In genomic region chr17:17153071-17153470, GRCh38 we compare ENCODE assay signal across 20 cellular contexts. TPM values are rescaled to one million over a fixed set of nuclear protein-coding genes. Genes with fewer than 3 reads are reported as not detected.
A peak's percentile ranks its signal among the peaks of the same experiment; 100 is the strongest.
DNase-seq lines count a peak whose midpoint lies in the region; ATAC-seq and TF ChIP-seq lines count a peak whose summit lies in the region.
"Had no signal": no experiment of that assay in that cellular context is flagged by ENCODE, and none has a peak within 500 bp of the region (broad histone marks: within the 10 kb centered on the region; RNA-seq: fewer than 3 reads in every experiment).

No MANE protein-coding gene starts in this region.

- H3K4me1 ChIP-seq in CD8-positive, alpha-beta memory T cell (ENCODE audit: insufficient read depth, low read length) = peaks cover 26% of the 10 kb centered on the region
- peaks cover 48 to 57% of the 10 kb centered on the region in 2 donors for H3K4me1 ChIP-seq in gastrocnemius medialis

- peak overlapping the region; percentile 76 for H3K27ac Mint-ChIP-seq in activated CD4-positive, alpha-beta memory T cell treated with anti-CD3 and anti-CD28 coated beads, Interleukin-2, amount 10 ng/mL, durations not matched to agents 7 days and 5 days
- no peak overlapping the region for H3K27ac Mint-ChIP-seq in activated CD4-positive, alpha-beta memory T cell treated with anti-CD3 and anti-CD28 coated beads for 36 hours
- peak overlapping the region in 5 of 8 donors; percentile 73 to 98 (median 88) for H3K27ac Mint-ChIP-seq in CD8-positive, alpha-beta memory T cell
- H3K27ac Mint-ChIP-seq in activated T-helper 1 cell treated with anti-CD3 and anti-CD28 coated beads, Interleukin-12 subunit alpha, Interleukin-12 subunit beta, Interleukin-2, Interleukin-4 antibody, amounts not matched to agents 30 ng/mL and 10 ng/mL and 1 ng/mL, durations not matched to agents 14 hours and 24 hours and 36 hours = peak overlapping the region; percentile 79

- no peaks in the 10 kb centered on the region for H3K9me3 Mint-ChIP-seq in activated CD4-positive, alpha-beta memory T cell treated with anti-CD3 and anti-CD28 coated beads, Interleukin-2, amount 10 ng/mL, durations not matched to agents 7 days and 5 days
- no peaks in the 10 kb centered on the region for H3K9me3 Mint-ChIP-seq in activated CD4-positive, alpha-beta memory T cell treated with anti-CD3 and anti-CD28 coated beads for 36 hours
- no peaks in the 10 kb centered on the region for H3K9me3 Mint-ChIP-seq in CD8-positive, alpha-beta memory T cell
- no peaks in the 10 kb centered on the region for H3K9me3 Mint-ChIP-seq in activated T-helper 1 cell treated with anti-CD3 and anti-CD28 coated beads, Interleukin-12 subunit alpha, Interleukin-12 subunit beta, Interleukin-2, Interleukin-4 antibody, amounts not matched to agents 30 ng/mL and 10 ng/mL and 1 ng/mL, durations not matched to agents 14 hours and 24 hours and 36 hours
- H3K9me3 Mint-ChIP-seq: activated naive CD4-positive, alpha-beta T cell treated with anti-CD3 and anti-CD28 coated beads, Interleukin-2, amount 10 ng/mL, durations not matched to agents 7 days and 5 days; central memory CD8-positive, alpha-beta T cell had no signal

- H3K27me3 ChIP-seq in CD8-positive, alpha-beta memory T cell (ENCODE audit: insufficient read depth, low read length, poor library complexity, severe bottlenecking) = no peaks in the 10 kb centered on the region
- no peaks in the 10 kb centered on the region for H3K27me3 ChIP-seq in gastrocnemius medialis

- no peak overlapping the region for H3K27ac ChIP-seq in CD8-positive, alpha-beta memory T cell (ENCODE audit: low read depth, low read length)
- peak overlapping the region; percentile 89 to 95 (median 92) for H3K27ac ChIP-seq in gastrocnemius medialis
- H3K27ac ChIP-seq: KMS-11 had no signal

- peaks cover 61% of the 10 kb centered on the region for H3K4me1 Mint-ChIP-seq in activated CD4-positive, alpha-beta memory T cell treated with anti-CD3 and anti-CD28 coated beads, Interleukin-2, amount 10 ng/mL, durations not matched to agents 7 days and 5 days
- peaks cover 55% of the 10 kb centered on the region for H3K4me1 Mint-ChIP-seq in activated CD4-positive, alpha-beta memory T cell treated with anti-CD3 and anti-CD28 coated beads for 36 hours (ENCODE audit: low read depth)
- H3K4me1 Mint-ChIP-seq in CD8-positive, alpha-beta memory T cell = peaks cover 27 to 40% (median 32%) of the 10 kb centered on the region in 3 donors
- peaks cover 56% of the 10 kb centered on the region for H3K4me1 Mint-ChIP-seq in activated T-helper 1 cell treated with anti-CD3 and anti-CD28 coated beads, Interleukin-12 subunit alpha, Interleukin-12 subunit beta, Interleukin-2, Interleukin-4 antibody, amounts not matched to agents 30 ng/mL and 10 ng/mL and 1 ng/mL, durations not matched to agents 14 hours and 24 hours and 36 hours (ENCODE audit: low read depth)

- H3K36me3 ChIP-seq in CD8-positive, alpha-beta memory T cell (ENCODE audit: insufficient read depth, low read length) = peaks cover 36% of the 10 kb centered on the region
- peaks cover 0 to 46% of the 10 kb centered on the region in 2 donors for H3K36me3 ChIP-seq in gastrocnemius medialis

- no peak for DNase-seq in activated CD4-positive, alpha-beta memory T cell treated with anti-CD3 and anti-CD28 coated beads, Interleukin-2, amount 10 ng/mL, durations not matched to agents 7 days and 5 days
- no peak for DNase-seq in activated CD4-positive, alpha-beta memory T cell treated with anti-CD3 and anti-CD28 coated beads for 36 hours
- DNase-seq in CD8-positive, alpha-beta memory T cell = no peak
- DNase-seq in activated T-helper 1 cell treated with anti-CD3 and anti-CD28 coated beads, Interleukin-12 subunit alpha, Interleukin-12 subunit beta, Interleukin-2, Interleukin-4 antibody, amounts not matched to agents 30 ng/mL and 10 ng/mL and 1 ng/mL, durations not matched to agents 14 hours and 24 hours and 36 hours (ENCODE audit: low spot score) = no peak
- no peak for DNase-seq in gastrocnemius medialis
- DNase-seq in NCI-H2107 (lab: John Stamatoyannopoulos, UW) = no peak
- no peak for DNase-seq in NCI-H1694 treated with DMSO at 0.1 percent for 48 hours (lab: John Stamatoyannopoulos, UW)
- DNase-seq: activated CD4-positive, alpha-beta T cell treated with anti-CD3 and anti-CD28 coated beads, Interleukin-2, amount 50 U/mL, for 4 hours; GF-D8; hippocampal formation; mucosa of descending colon; MV-4-11; NCI-H1694; NCI-H748 treated with DMSO at 0.1 percent for 48 hours; stimulated activated CD4-positive, alpha-beta T cell treated with anti-CD3 and anti-CD28 coated beads, Interleukin-1b, Interleukin-23, amount 100 ng/mL, for 48 hours; T-helper 1 cell had no signal

- CTCF ChIA-PET in activated CD4-positive, alpha-beta memory T cell treated with anti-CD3 and anti-CD28 coated beads, Interleukin-2, amount 10 ng/mL, durations not matched to agents 7 days and 5 days (lab: Charles Lee) = interaction anchor here (1.4 to 2.0 kb wide), 2 partner anchors 11 to 23 kb away, joined by 3 to 5 read pairs; no protein-coding TSS in a partner anchor
- CTCF ChIA-PET in activated CD4-positive, alpha-beta memory T cell treated with anti-CD3 and anti-CD28 coated beads for 36 hours (lab: Charles Lee) = interaction anchor here (0.7 to 2.4 kb wide), 3 partner anchors 11 to 160 kb away, joined by 3 to 8 read pairs (median 3); no protein-coding TSS in a partner anchor
- CTCF ChIA-PET in CD8-positive, alpha-beta memory T cell (lab: Charles Lee) = interaction anchor here (1.1 to 1.4 kb wide), 3 partner anchors 9 to 12 kb away, joined by 3 read pairs; no protein-coding TSS in a partner anchor

- no peak overlapping the region for H3K4me3 ChIP-seq in CD8-positive, alpha-beta memory T cell (ENCODE audit: low read length)
- no peak overlapping the region for H3K4me3 ChIP-seq in gastrocnemius medialis
- H3K4me3 ChIP-seq: mucosa of descending colon had no signal

- TF ChIP-seq POLR2A in gastrocnemius medialis (IDR thresholded peaks at IDR 0.05) = no peak

- in situ Hi-C loops in gastrocnemius medialis (cut with MboI; ENCODE audit: low sequenced_read_pairs in 4 of 4) = loop anchor here in 1 of 4 donors (10.0 kb wide), 1 partner anchor 158 kb away; no protein-coding TSS in a partner anchor

- TF ChIP-seq CTCF in gastrocnemius medialis (IDR thresholded peaks at IDR 0.05 in 4 of 5, conservative IDR thresholded peaks at IDR 0.05 in 1 of 5) = no peak

- H3K27me3 Mint-ChIP-seq in activated CD4-positive, alpha-beta memory T cell treated with anti-CD3 and anti-CD28 coated beads, Interleukin-2, amount 10 ng/mL, durations not matched to agents 7 days and 5 days = no peaks in the 10 kb centered on the region
- no peaks in the 10 kb centered on the region for H3K27me3 Mint-ChIP-seq in activated CD4-positive, alpha-beta memory T cell treated with anti-CD3 and anti-CD28 coated beads for 36 hours
- no peaks in the 10 kb centered on the region for H3K27me3 Mint-ChIP-seq in CD8-positive, alpha-beta memory T cell
- no peaks in the 10 kb centered on the region for H3K27me3 Mint-ChIP-seq in activated T-helper 1 cell treated with anti-CD3 and anti-CD28 coated beads, Interleukin-12 subunit alpha, Interleukin-12 subunit beta, Interleukin-2, Interleukin-4 antibody, amounts not matched to agents 30 ng/mL and 10 ng/mL and 1 ng/mL, durations not matched to agents 14 hours and 24 hours and 36 hours (ENCODE audit: insufficient read depth)
- H3K27me3 Mint-ChIP-seq: activated naive CD4-positive, alpha-beta T cell treated with anti-CD3 and anti-CD28 coated beads, Interleukin-2, amount 10 ng/mL, durations not matched to agents 7 days and 5 days; central memory CD8-positive, alpha-beta T cell had no signal

- no peak overlapping the region for H3K4me3 Mint-ChIP-seq in activated CD4-positive, alpha-beta memory T cell treated with anti-CD3 and anti-CD28 coated beads, Interleukin-2, amount 10 ng/mL, durations not matched to agents 7 days and 5 days
- H3K4me3 Mint-ChIP-seq in activated CD4-positive, alpha-beta memory T cell treated with anti-CD3 and anti-CD28 coated beads for 36 hours = no peak overlapping the region
- H3K4me3 Mint-ChIP-seq in CD8-positive, alpha-beta memory T cell = peak overlapping the region in 3 of 7 donors; percentile 15 to 65 (median 47)
- no peak overlapping the region for H3K4me3 Mint-ChIP-seq in activated T-helper 1 cell treated with anti-CD3 and anti-CD28 coated beads, Interleukin-12 subunit alpha, Interleukin-12 subunit beta, Interleukin-2, Interleukin-4 antibody, amounts not matched to agents 30 ng/mL and 10 ng/mL and 1 ng/mL, durations not matched to agents 14 hours and 24 hours and 36 hours
- H3K4me3 Mint-ChIP-seq: activated naive CD4-positive, alpha-beta T cell treated with anti-CD3 and anti-CD28 coated beads, Interleukin-2, amount 10 ng/mL, durations not matched to agents 7 days and 5 days had no signal

- intact Hi-C loops in activated CD4-positive, alpha-beta memory T cell treated with anti-CD3 and anti-CD28 coated beads for 36 hours (cut with micrococcal nuclease) = no loop called here
- intact Hi-C loops in activated T-helper 1 cell treated with anti-CD3 and anti-CD28 coated beads, Interleukin-12 subunit alpha, Interleukin-12 subunit beta, Interleukin-2, Interleukin-4 antibody, amounts not matched to agents 30 ng/mL and 10 ng/mL and 1 ng/mL, durations not matched to agents 14 hours and 24 hours and 36 hours (cut with micrococcal nuclease) = no loop called here
- intact Hi-C loops in gastrocnemius medialis (cut with DNase I; ENCODE audit: low total_unique reads) = loop anchor here (2.0 to 5.0 kb wide), 2 partner anchors 84 to 129 kb away; partner anchors contain the start of genes COPS3 and FLCN

- POLR2A ChIA-PET in activated CD4-positive, alpha-beta memory T cell treated with anti-CD3 and anti-CD28 coated beads, Interleukin-2, amount 10 ng/mL, durations not matched to agents 7 days and 5 days (lab: Charles Lee) = interaction anchor here (0.9 to 2.6 kb wide), 6 partner anchors 11 to 83 kb away, joined by 3 to 10 read pairs (median 3); partner anchors contain the start of gene FLCN
- POLR2A ChIA-PET in activated CD4-positive, alpha-beta memory T cell treated with anti-CD3 and anti-CD28 coated beads for 36 hours (lab: Charles Lee) = interaction anchor here (1.4 kb wide), 1 partner anchor 11 kb away, joined by 5 read pairs; no protein-coding TSS in a partner anchor
- POLR2A ChIA-PET in CD8-positive, alpha-beta memory T cell (lab: Charles Lee) = interaction anchor here (1.2 kb wide), 1 partner anchor 29 kb away, joined by 4 read pairs; no protein-coding TSS in a partner anchor

- peaks cover 69% of the 10 kb centered on the region for H3K36me3 Mint-ChIP-seq in activated CD4-positive, alpha-beta memory T cell treated with anti-CD3 and anti-CD28 coated beads, Interleukin-2, amount 10 ng/mL, durations not matched to agents 7 days and 5 days (ENCODE audit: low read depth)
- H3K36me3 Mint-ChIP-seq in activated CD4-positive, alpha-beta memory T cell treated with anti-CD3 and anti-CD28 coated beads for 36 hours = peaks cover 28% of the 10 kb centered on the region
- peaks cover 0 to 87% (median 17%) of the 10 kb centered on the region in 3 donors for H3K36me3 Mint-ChIP-seq in CD8-positive, alpha-beta memory T cell
- peaks cover 45% of the 10 kb centered on the region for H3K36me3 Mint-ChIP-seq in activated T-helper 1 cell treated with anti-CD3 and anti-CD28 coated beads, Interleukin-12 subunit alpha, Interleukin-12 subunit beta, Interleukin-2, Interleukin-4 antibody, amounts not matched to agents 30 ng/mL and 10 ng/mL and 1 ng/mL, durations not matched to agents 14 hours and 24 hours and 36 hours (ENCODE audit: low read depth)

- ATAC-seq in gastrocnemius medialis (no peak), GM21526 (IDR thresholded peaks at IDR 0.05; ENCODE audit: low FRiP score, unreplicated experiment) (no peak)
- ATAC-seq: mucosa of descending colon had no signal

- H3K9me3 ChIP-seq in CD8-positive, alpha-beta memory T cell (ENCODE audit: low read length) = no peaks in the 10 kb centered on the region
- H3K9me3 ChIP-seq in gastrocnemius medialis = no peaks in the 10 kb centered on the region
- H3K9me3 ChIP-seq: mucosa of descending colon had no signal

RNA-seq across cellular contexts. Expression of gene PLD6, which starts 53.1 kb away (rescaled TPM):
- 1 to 10 TPM; 6.3 to 6.6 TPM for total RNA-seq in activated CD4-positive, alpha-beta memory T cell treated with anti-CD3 and anti-CD28 coated beads, Interleukin-2, amount 10 ng/mL, durations not matched to agents 7 days and 5 days
- 1 to 10 TPM; 9.3 to 9.4 TPM for total RNA-seq in activated CD4-positive, alpha-beta memory T cell treated with anti-CD3 and anti-CD28 coated beads for 36 hours
- total RNA-seq in CD8-positive, alpha-beta memory T cell = 10 to 100 TPM; 26.5 to 28.4 TPM
- polyA plus RNA-seq in CD8-positive, alpha-beta memory T cell = 6.9 TPM
- 18.5 and 20.5 TPM in 2 replicates for total RNA-seq in activated T-helper 1 cell treated with anti-CD3 and anti-CD28 coated beads, Interleukin-12 subunit alpha, Interleukin-12 subunit beta, Interleukin-2, Interleukin-4 antibody, amounts not matched to agents 30 ng/mL and 10 ng/mL and 1 ng/mL, durations not matched to agents 14 hours and 24 hours and 36 hours
- total RNA-seq in gastrocnemius medialis = 1 to 10 TPM; 1.9 to 5.1 (median 2.7) TPM
